5 cellular contexts compared by ENCODE assay signal in genomic region chr7:63014792-63015191, GRCh38.
"Had no signal": no experiment of that assay in that cellular context is flagged by ENCODE, and none has a peak within 500 bp of the region (broad histone marks: within the 10 kb centered on the region; RNA-seq: fewer than 3 reads in every experiment).

No MANE protein-coding gene starts in this region.

- ATAC-seq: GM23338 had no signal

- H3K27ac Mint-ChIP-seq: GM23338, H9 had no signal

- H3K9me3 Mint-ChIP-seq: GM23338 had no signal

- H3K4me1 Mint-ChIP-seq: GM23338, H9 had no signal

- H3K4me3 ChIP-seq: GM23338, K562 had no signal

- DNase-seq: H9, HCEC 1CT, IMR-90 had no signal

- H3K4me3 Mint-ChIP-seq: GM23338, H9 had no signal
